In genomic region chr3:27504749-27505148, GRCh38 we compare ENCODE assay signal across 1 cellular context.
TF ChIP-seq lines count a peak whose summit lies in the region.

No MANE protein-coding gene starts in this region.

TF ChIP-seq in endothelial cell of umbilical vein, 7 proteins besides CTCF, POLR2A, EP300 and RAD21 (continued from another document):
- TF ChIP-seq MAX (IDR thresholded peaks at IDR 0.05; ENCODE audit: insufficient read depth, insufficient read length) (no peak), MYC (IDR thresholded peaks at IDR 0.05; ENCODE audit: low read depth, low read length) (no peak), POLR2AphosphoS5 (IDR thresholded peaks at IDR 0.05; ENCODE audit: insufficient read depth, low read depth, low read length) (no peak), GATA2 (IDR thresholded peaks at IDR 0.05; ENCODE audit: insufficient read depth, insufficient read length, low read depth, low read length) (no peak), JUN (IDR thresholded peaks at IDR 0.05; ENCODE audit: borderline replicate concordance, insufficient read depth, insufficient read length, low read depth) (no peak), FOS (IDR thresholded peaks at IDR 0.05; ENCODE audit: borderline replicate concordance, insufficient read depth, low read length) (no peak)
